ENCODE assay signal across 8 cellular contexts in the genomic region with DNA sequence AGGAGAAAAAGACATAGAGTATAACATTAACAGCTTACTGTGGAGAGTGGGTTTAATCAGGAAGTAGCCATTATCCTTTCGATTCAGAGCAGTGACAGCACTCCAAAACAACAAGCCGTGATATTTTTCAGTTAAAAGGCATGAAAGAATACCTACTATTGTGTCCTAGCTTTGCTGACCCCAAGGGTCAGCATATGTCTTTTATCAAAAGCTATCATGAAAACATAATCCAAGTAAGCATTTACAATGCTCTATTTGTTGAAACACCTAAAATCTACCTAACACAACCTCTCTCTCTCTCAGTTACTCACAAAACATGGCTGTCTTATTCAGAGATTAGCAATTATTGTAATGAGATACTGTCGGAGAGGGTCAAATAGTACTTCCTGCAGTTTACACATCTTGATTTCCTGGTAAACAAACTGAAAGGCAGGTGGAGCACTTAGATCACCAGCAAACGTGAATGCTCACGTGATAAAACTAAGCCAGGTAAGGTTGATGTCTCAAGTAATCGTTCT.
DNase-seq lines count a peak whose midpoint lies in the region; ATAC-seq and TF ChIP-seq lines count a peak whose summit lies in the region.

No MANE protein-coding gene starts in this region.

- peak; percentile 54 for TF ChIP-seq POLR2A in GM19099 (IDR thresholded peaks at IDR 0.05; ENCODE audit: extremely low read depth, insufficient read length, low read depth)

- no peaks in the 10 kb centered on the region for H3K9me3 Mint-ChIP-seq in activated T-helper 1 cell treated with anti-CD3 and anti-CD28 coated beads, Interleukin-12 subunit alpha, Interleukin-12 subunit beta, Interleukin-2, Interleukin-4 antibody, amounts not matched to agents 30 ng/mL and 10 ng/mL and 1 ng/mL, durations not matched to agents 14 hours and 24 hours and 36 hours
- H3K9me3 Mint-ChIP-seq in progenitor cell of endocrine pancreas (ENCODE audit: low read depth) = peaks cover 3% of the 10 kb centered on the region

- ATAC-seq in HG03139 (IDR thresholded peaks at IDR 0.05; ENCODE audit: unreplicated experiment) = peak; percentile 86

- H3K27ac Mint-ChIP-seq in activated T-helper 1 cell treated with anti-CD3 and anti-CD28 coated beads, Interleukin-12 subunit alpha, Interleukin-12 subunit beta, Interleukin-2, Interleukin-4 antibody, amounts not matched to agents 30 ng/mL and 10 ng/mL and 1 ng/mL, durations not matched to agents 14 hours and 24 hours and 36 hours = peak overlapping the region; percentile 24
- peak overlapping the region; percentile 91 for H3K27ac Mint-ChIP-seq in progenitor cell of endocrine pancreas

- H3K36me3 ChIP-seq in cardiac muscle cell = no peaks in the 10 kb centered on the region

- peak overlapping the region; percentile 66 for H3K27ac ChIP-seq in cardiac muscle cell

- no peaks in the 10 kb centered on the region for H3K27me3 ChIP-seq in cardiac muscle cell

- H3K4me1 ChIP-seq in cardiac muscle cell (ENCODE audit: low read depth) = peaks cover 29% of the 10 kb centered on the region

- H3K9me3 ChIP-seq in cardiac muscle cell (ENCODE audit: low read depth) = no peaks in the 10 kb centered on the region

- peak overlapping the region; percentile 73 for H3K4me3 Mint-ChIP-seq in activated T-helper 1 cell treated with anti-CD3 and anti-CD28 coated beads, Interleukin-12 subunit alpha, Interleukin-12 subunit beta, Interleukin-2, Interleukin-4 antibody, amounts not matched to agents 30 ng/mL and 10 ng/mL and 1 ng/mL, durations not matched to agents 14 hours and 24 hours and 36 hours
- peak overlapping the region; percentile 61 for H3K4me3 Mint-ChIP-seq in progenitor cell of endocrine pancreas (ENCODE audit: low read depth)

- intact Hi-C loops in activated T-helper 1 cell treated with anti-CD3 and anti-CD28 coated beads, Interleukin-12 subunit alpha, Interleukin-12 subunit beta, Interleukin-2, Interleukin-4 antibody, amounts not matched to agents 30 ng/mL and 10 ng/mL and 1 ng/mL, durations not matched to agents 14 hours and 24 hours and 36 hours (cut with micrococcal nuclease) = loop anchor here (5.0 to 10.0 kb wide), 2 partner anchors 196 to 231 kb away; partner anchors contain the start of genes MARCHF7 and WDSUB1

- peaks cover 8% of the 10 kb centered on the region for H3K4me1 Mint-ChIP-seq in activated T-helper 1 cell treated with anti-CD3 and anti-CD28 coated beads, Interleukin-12 subunit alpha, Interleukin-12 subunit beta, Interleukin-2, Interleukin-4 antibody, amounts not matched to agents 30 ng/mL and 10 ng/mL and 1 ng/mL, durations not matched to agents 14 hours and 24 hours and 36 hours (ENCODE audit: low read depth)
- peaks cover 31% of the 10 kb centered on the region for H3K4me1 Mint-ChIP-seq in progenitor cell of endocrine pancreas (ENCODE audit: low read depth)

- DNase-seq in D341Med (ENCODE audit: low spot score) = peak; percentile 43
- peak; percentile 89 for DNase-seq in NCI-H2171 treated with DMSO at 0.1 percent for 48 hours (lab: John Stamatoyannopoulos, UW)
- no peak for DNase-seq in activated T-helper 1 cell treated with anti-CD3 and anti-CD28 coated beads, Interleukin-12 subunit alpha, Interleukin-12 subunit beta, Interleukin-2, Interleukin-4 antibody, amounts not matched to agents 30 ng/mL and 10 ng/mL and 1 ng/mL, durations not matched to agents 14 hours and 24 hours and 36 hours (ENCODE audit: low spot score)
- DNase-seq in cardiac muscle cell (ENCODE audit: low read depth in 1 of 2, low spot score in 1 of 2) = peak; percentile 9 to 38
- DNase-seq in progenitor cell of endocrine pancreas (ENCODE audit: low spot score, unreplicated experiment) = no peak
- no peak for DNase-seq in stimulated activated CD4-positive, alpha-beta T cell treated with anti-CD3 and anti-CD28 coated beads, Interleukin-12 subunit alpha, Interleukin-12 subunit beta, amount 100 ng/mL, for 4 hours

- H3K4me3 ChIP-seq in cardiac muscle cell = peak overlapping the region; percentile 26

- H3K27me3 Mint-ChIP-seq in activated T-helper 1 cell treated with anti-CD3 and anti-CD28 coated beads, Interleukin-12 subunit alpha, Interleukin-12 subunit beta, Interleukin-2, Interleukin-4 antibody, amounts not matched to agents 30 ng/mL and 10 ng/mL and 1 ng/mL, durations not matched to agents 14 hours and 24 hours and 36 hours (ENCODE audit: insufficient read depth) = peaks cover 5% of the 10 kb centered on the region
- no peaks in the 10 kb centered on the region for H3K27me3 Mint-ChIP-seq in progenitor cell of endocrine pancreas

- TF ChIP-seq CTCF in cardiac muscle cell (IDR thresholded peaks at IDR 0.05; ENCODE audit: low read depth, low read length) (no peak), progenitor cell of endocrine pancreas (IDR thresholded peaks at IDR 0.05; ENCODE audit: unreplicated experiment) (no peak)

- peaks cover 2% of the 10 kb centered on the region for H3K36me3 Mint-ChIP-seq in activated T-helper 1 cell treated with anti-CD3 and anti-CD28 coated beads, Interleukin-12 subunit alpha, Interleukin-12 subunit beta, Interleukin-2, Interleukin-4 antibody, amounts not matched to agents 30 ng/mL and 10 ng/mL and 1 ng/mL, durations not matched to agents 14 hours and 24 hours and 36 hours (ENCODE audit: low read depth)
- peaks cover 5% of the 10 kb centered on the region for H3K36me3 Mint-ChIP-seq in progenitor cell of endocrine pancreas (ENCODE audit: insufficient read depth)

Comparison
In these comparisons a context has a peak if more than half of its experiments do, and no peak if none do; other contexts are left out.
1. DNase-seq: peak in D341Med (single experiment), NCI-H2171 treated with DMSO at 0.1 percent for 48 hours (single experiment) and cardiac muscle cell (2 of 2); none in activated T-helper 1 cell treated with anti-CD3 and anti-CD28 coated beads, Interleukin-12 subunit alpha, Interleukin-12 subunit beta, Interleukin-2, Interleukin-4 antibody, amounts not matched to agents 30 ng/mL and 10 ng/mL and 1 ng/mL, durations not matched to agents 14 hours and 24 hours and 36 hours (single experiment), progenitor cell of endocrine pancreas (single experiment) and stimulated activated CD4-positive, alpha-beta T cell treated with anti-CD3 and anti-CD28 coated beads, Interleukin-12 subunit alpha, Interleukin-12 subunit beta, amount 100 ng/mL, for 4 hours (single experiment).